In the genomic region with DNA sequence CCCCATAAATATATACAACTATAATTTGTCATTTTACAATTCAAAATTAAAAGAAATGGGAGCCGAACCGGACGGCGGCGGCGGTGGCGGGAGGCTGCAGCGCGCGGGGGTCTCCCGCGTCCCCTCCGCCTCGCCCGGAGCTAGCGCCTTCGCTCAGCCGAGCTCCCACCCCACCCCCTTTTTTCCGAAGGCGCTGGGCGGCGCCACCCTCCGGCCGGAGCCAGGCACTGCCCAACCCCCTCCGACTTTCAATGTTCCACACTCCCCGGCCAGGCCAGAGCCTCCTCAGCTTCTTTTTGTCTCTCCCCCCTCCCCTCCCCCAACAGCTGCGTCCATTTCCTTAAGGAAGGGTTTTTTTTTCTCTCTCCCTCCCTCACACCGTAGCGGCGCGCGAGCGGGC, we compare ENCODE assay signal across 30 cellular contexts.
"Had no signal": no experiment of that assay in that cellular context is flagged by ENCODE, and none has a peak within 500 bp of the region (broad histone marks: within the 10 kb centered on the region; RNA-seq: fewer than 3 reads in every experiment).

No MANE protein-coding gene starts in this region.

- H3K36me3 ChIP-seq: breast epithelium, esophagus squamous epithelium, heart right ventricle, pancreas, prostate gland, uterus had no signal

- H3K27ac ChIP-seq: breast epithelium, epithelial cell of prostate, esophagus squamous epithelium, heart right ventricle, pancreas, prostate gland, skin epidermis, uterus had no signal

- H3K4me3 ChIP-seq: breast epithelium, esophagus squamous epithelium, heart right ventricle, pancreas, prostate gland, skin epidermis, uterus had no signal

- DNase-seq: activated B cell treated with CpG ODN at 0.5 μM for 24 hours; activated CD8-positive, alpha-beta memory T cell treated with anti-CD3 and anti-CD28 coated beads, Interleukin-2, amount 10 ng/mL, durations not matched to agents 7 days and 5 days; activated CD8-positive, alpha-beta T cell treated with anti-CD3 and anti-CD28 coated beads, Interleukin-2, amount 10 ng/mL, durations not matched to agents 7 days and 5 days; activated T-cell treated with anti-CD3 and anti-CD28 coated beads, Interleukin-2, amount 50 U/mL, for 48 hours; effector CD4-positive, alpha-beta T cell; esophagus squamous epithelium; foreskin melanocyte; heart right ventricle; immature natural killer cell; midbrain; naive thymus-derived CD4-positive, alpha-beta T cell; nucleus accumbens; retina; stimulated activated CD4-positive, alpha-beta T cell treated with anti-CD3 and anti-CD28 coated beads, Interleukin-12 subunit alpha, Interleukin-12 subunit beta, amount 100 ng/mL, for 4 hours; stimulated activated CD4-positive, alpha-beta T cell treated with anti-CD3 and anti-CD28 coated beads, Interleukin-4, amount 100 ng/mL, for 24 hours; T-helper 2 cell; uterus had no signal

- H3K27me3 Mint-ChIP-seq: activated B cell treated with CpG ODN at 0.5 μM for 24 hours; activated CD8-positive, alpha-beta memory T cell treated with anti-CD3 and anti-CD28 coated beads, Interleukin-2, amount 10 ng/mL, durations not matched to agents 7 days and 5 days; central memory CD8-positive, alpha-beta T cell; stimulated activated naive CD8-positive, alpha-beta T cell treated with anti-CD3 and anti-CD28 coated beads, Interleukin-15, Interleukin-2, amounts not matched to agents 100 ng/mL and 50 ng/mL, for 24 hours had no signal

- H3K9me3 Mint-ChIP-seq: activated B cell treated with CpG ODN at 0.5 μM for 24 hours; activated naive CD4-positive, alpha-beta T cell treated with anti-CD3 and anti-CD28 coated beads, Interleukin-2, amount 50 U/mL, for 24 hours; activated T-helper 2 cell treated with anti-CD3 and anti-CD28 coated beads, Interferon-gamma antibody, Interleukin-2, Interleukin-4, amounts not matched to agents 10 μg/mL and 5 μg/mL and 100 μg/mL, durations not matched to agents 14 hours and 24 hours and 36 hours; dendritic cell treated with granulocyte-macrophage colony-stimulating factor and Interleukin-4, amounts not matched to agents 40 ng/mL and 50 ng/mL, for 4 days; stimulated activated effector memory CD8-positive, alpha-beta T cell treated with anti-CD3 and anti-CD28 coated beads, Interleukin-12 subunit alpha, Interleukin-12 subunit beta, amount 100 ng/mL, for 72 hours; stimulated activated naive CD8-positive, alpha-beta T cell treated with anti-CD3 and anti-CD28 coated beads, Interleukin-15, Interleukin-2, amounts not matched to agents 100 ng/mL and 50 ng/mL, for 24 hours; type B pancreatic cell had no signal

- H3K9me3 ChIP-seq: breast epithelium, esophagus squamous epithelium, pancreas, prostate gland, uterus had no signal

- ATAC-seq: activated CD8-positive, alpha-beta memory T cell treated with anti-CD3 and anti-CD28 coated beads, Interleukin-2, amount 10 ng/mL, durations not matched to agents 7 days and 5 days; activated CD8-positive, alpha-beta T cell treated with anti-CD3 and anti-CD28 coated beads, Interleukin-2, amount 10 ng/mL, durations not matched to agents 7 days and 5 days; heart right ventricle; naive thymus-derived CD4-positive, alpha-beta T cell; pancreas; sciatic nerve; stimulated activated effector memory CD8-positive, alpha-beta T cell treated with anti-CD3 and anti-CD28 coated beads, Interleukin-12 subunit alpha, Interleukin-12 subunit beta, amount 100 ng/mL, for 72 hours had no signal

- H3K27me3 ChIP-seq: esophagus squamous epithelium, uterus had no signal

- H3K4me1 ChIP-seq: breast epithelium, esophagus squamous epithelium, heart right ventricle, pancreas, prostate gland, uterus had no signal

- H3K36me3 Mint-ChIP-seq: activated CD8-positive, alpha-beta memory T cell treated with anti-CD3 and anti-CD28 coated beads, Interleukin-2, amount 10 ng/mL, durations not matched to agents 7 days and 5 days; activated naive CD4-positive, alpha-beta T cell treated with anti-CD3 and anti-CD28 coated beads, Interleukin-2, amount 50 U/mL, for 24 hours; naive thymus-derived CD4-positive, alpha-beta T cell; stimulated activated effector memory CD8-positive, alpha-beta T cell treated with anti-CD3 and anti-CD28 coated beads, Interleukin-12 subunit alpha, Interleukin-12 subunit beta, amount 100 ng/mL, for 72 hours; type B pancreatic cell had no signal

- H3K4me3 Mint-ChIP-seq: activated B cell treated with CpG ODN at 0.5 μM for 24 hours; activated CD8-positive, alpha-beta memory T cell treated with anti-CD3 and anti-CD28 coated beads, Interleukin-2, amount 10 ng/mL, durations not matched to agents 7 days and 5 days; activated CD8-positive, alpha-beta T cell treated with anti-CD3 and anti-CD28 coated beads, Interleukin-2, amount 10 ng/mL, durations not matched to agents 7 days and 5 days; activated naive CD4-positive, alpha-beta T cell treated with anti-CD3 and anti-CD28 coated beads, Interleukin-2, amount 50 U/mL, for 24 hours; central memory CD8-positive, alpha-beta T cell; dendritic cell treated with granulocyte-macrophage colony-stimulating factor and Interleukin-4, amounts not matched to agents 40 ng/mL and 50 ng/mL, for 4 days; immature natural killer cell; naive thymus-derived CD4-positive, alpha-beta T cell; stimulated activated effector memory CD8-positive, alpha-beta T cell treated with anti-CD3 and anti-CD28 coated beads, Interleukin-12 subunit alpha, Interleukin-12 subunit beta, amount 100 ng/mL, for 72 hours; stimulated activated naive CD8-positive, alpha-beta T cell treated with anti-CD3 and anti-CD28 coated beads, Interleukin-15, Interleukin-2, amounts not matched to agents 100 ng/mL and 50 ng/mL, for 24 hours; type B pancreatic cell had no signal

- H3K4me1 Mint-ChIP-seq: activated B cell treated with CpG ODN at 0.5 μM for 24 hours; activated CD8-positive, alpha-beta memory T cell treated with anti-CD3 and anti-CD28 coated beads, Interleukin-2, amount 10 ng/mL, durations not matched to agents 7 days and 5 days; activated naive CD4-positive, alpha-beta T cell treated with anti-CD3 and anti-CD28 coated beads, Interleukin-2, amount 50 U/mL, for 24 hours; central memory CD8-positive, alpha-beta T cell; immature natural killer cell; naive thymus-derived CD4-positive, alpha-beta T cell; stimulated activated effector memory CD8-positive, alpha-beta T cell treated with anti-CD3 and anti-CD28 coated beads, Interleukin-12 subunit alpha, Interleukin-12 subunit beta, amount 100 ng/mL, for 72 hours had no signal

- H3K27ac Mint-ChIP-seq: activated B cell treated with CpG ODN at 0.5 μM for 24 hours; activated CD8-positive, alpha-beta memory T cell treated with anti-CD3 and anti-CD28 coated beads, Interleukin-2, amount 10 ng/mL, durations not matched to agents 7 days and 5 days; activated CD8-positive, alpha-beta T cell treated with anti-CD3 and anti-CD28 coated beads, Interleukin-2, amount 10 ng/mL, durations not matched to agents 7 days and 5 days; activated naive CD4-positive, alpha-beta T cell treated with anti-CD3 and anti-CD28 coated beads, Interleukin-2, amount 50 U/mL, for 24 hours; activated T-helper 2 cell treated with anti-CD3 and anti-CD28 coated beads, Interferon-gamma antibody, Interleukin-2, Interleukin-4, amounts not matched to agents 10 μg/mL and 5 μg/mL and 100 μg/mL, durations not matched to agents 14 hours and 24 hours and 36 hours; dendritic cell treated with granulocyte-macrophage colony-stimulating factor and Interleukin-4, amounts not matched to agents 40 ng/mL and 50 ng/mL, for 4 days; immature natural killer cell; naive thymus-derived CD4-positive, alpha-beta T cell; stimulated activated effector memory CD8-positive, alpha-beta T cell treated with anti-CD3 and anti-CD28 coated beads, Interleukin-12 subunit alpha, Interleukin-12 subunit beta, amount 100 ng/mL, for 72 hours; stimulated activated naive CD8-positive, alpha-beta T cell treated with anti-CD3 and anti-CD28 coated beads, Interleukin-15, Interleukin-2, amounts not matched to agents 100 ng/mL and 50 ng/mL, for 24 hours; type B pancreatic cell had no signal
